In genomic region chr16:621526-622105, GRCh38 we compare ENCODE assay signal across 2 cellular contexts.
TF ChIP-seq lines count a peak whose summit lies in the region.

No MANE protein-coding gene starts in this region.

TF ChIP-seq in A549, 52 proteins besides CTCF, POLR2A, EP300 and RAD21:
- TF ChIP-seq E2F6 (IDR thresholded peaks at IDR 0.05; ENCODE audit: borderline replicate concordance, low read depth) (no peak), HOXB13 (CRISPR knock-in tag; IDR thresholded peaks at IDR 0.05; ENCODE audit: low read depth) (no peak), SMC3 (IDR thresholded peaks at IDR 0.05) (no peak), MAFK (IDR thresholded peaks at IDR 0.05; ENCODE audit: partially characterized antibody) (no peak), NPAS2 (CRISPR knock-in tag; IDR thresholded peaks at IDR 0.05; ENCODE audit: borderline replicate concordance) (no peak), FOSB (CRISPR knock-in tag; IDR thresholded peaks at IDR 0.05) (no peak), CBX8 (IDR thresholded peaks at IDR 0.05) (no peak), KDM1A (IDR thresholded peaks at IDR 0.05; ENCODE audit: low read depth) (no peak), HOXB5 (CRISPR knock-in tag; IDR thresholded peaks at IDR 0.05) (no peak), MAZ (IDR thresholded peaks at IDR 0.05; ENCODE audit: borderline replicate concordance, low read depth, low read length) (no peak), CBX2 (IDR thresholded peaks at IDR 0.05; ENCODE audit: borderline replicate concordance, low read depth) (no peak)
TF ChIP-seq in A549: peak in this region for 0.

TF ChIP-seq in IMR-90, 13 proteins besides CTCF, POLR2A, EP300 and RAD21:
- TF ChIP-seq RFX5 (IDR thresholded peaks at IDR 0.05; ENCODE audit: low read depth, low read length) (no peak), MAFK (IDR thresholded peaks at IDR 0.05; ENCODE audit: low read depth, low read length) (no peak), BHLHE40 (IDR thresholded peaks at IDR 0.05; ENCODE audit: low read depth, low read length) (no peak), MAZ (IDR thresholded peaks at IDR 0.05; ENCODE audit: borderline replicate concordance, low read depth, low read length) (no peak), USF2 (IDR thresholded peaks at IDR 0.05; ENCODE audit: low read depth, low read length) (no peak), CEBPB (IDR thresholded peaks at IDR 0.05; ENCODE audit: low read depth, low read length) (no peak), ELK1 (IDR thresholded peaks at IDR 0.05; ENCODE audit: borderline replicate concordance, low read depth, low read length) (no peak), FOS (IDR thresholded peaks at IDR 0.05; ENCODE audit: low read depth, low read length) (no peak)
